8 cellular contexts compared by ENCODE assay signal in the genomic region with DNA sequence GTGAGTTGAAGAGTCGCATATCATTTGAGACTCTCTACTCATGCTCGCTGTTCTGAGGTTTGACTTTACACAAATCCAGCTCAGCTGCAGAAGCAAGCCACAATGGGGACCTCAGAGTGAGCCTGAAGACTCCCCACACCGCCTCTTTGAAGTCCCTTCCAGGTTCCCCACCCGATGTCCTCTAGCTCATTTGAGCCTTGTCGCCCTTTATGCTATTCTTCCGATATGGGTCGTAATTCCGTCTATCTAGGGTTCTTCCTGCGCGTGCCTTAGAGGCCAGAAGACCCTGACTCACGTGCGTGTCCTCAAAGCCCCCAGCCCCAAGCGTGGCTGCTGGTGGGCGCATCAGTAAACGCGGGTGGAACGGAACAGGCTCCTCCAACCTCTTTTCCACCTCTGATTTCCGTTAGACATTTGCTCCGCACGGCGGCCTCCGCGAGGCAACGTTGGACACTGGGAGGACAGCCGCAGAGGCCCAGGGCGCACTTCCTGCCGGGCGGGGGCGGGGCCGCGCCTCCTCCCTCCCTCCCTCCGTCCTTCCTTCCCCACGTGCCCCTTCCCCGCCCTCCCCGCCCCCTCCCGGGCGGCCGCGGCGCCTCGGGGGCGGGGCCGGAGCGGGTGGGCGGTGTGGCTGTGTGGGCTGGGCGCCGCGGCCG. TPM values are rescaled to one million over a fixed set of nuclear protein-coding genes. Genes with fewer than 3 reads are reported as not detected.
A peak's percentile ranks its signal among the peaks of the same experiment; 100 is the strongest.
DNase-seq lines count a peak whose midpoint lies in the region; ATAC-seq and TF ChIP-seq lines count a peak whose summit lies in the region.

SNX30 (plus strand) TSS at position 650 of the 656 bp plus-strand sequence. CDS start 242 bp downstream, outside the sequence.

- peak in 1 of 2 donors; percentile 36 for TF ChIP-seq POLR2A in suprapubic skin (IDR thresholded peaks at IDR 0.05)

- no peaks in the 10 kb centered on the region for H3K9me3 Mint-ChIP-seq in activated naive CD4-positive, alpha-beta T cell treated with anti-CD3 and anti-CD28 coated beads, Interleukin-2, amount 50 U/mL, for 72 hours

- no peaks in the 10 kb centered on the region for H4K20me1 ChIP-seq in SK-N-SH (ENCODE audit: insufficient read depth)

- H3K4me1 ChIP-seq in SK-N-SH (ENCODE audit: control insufficient read depth in 1 of 2, insufficient read depth in 2 of 2, low read depth in 1 of 2, low read length in 1 of 2), result peaks cover 10 to 13% of the 10 kb centered on the region in 2 experiments; a peak in 3 of 4 replicates
- H3K4me1 ChIP-seq in suprapubic skin, result peaks cover 49% of the 10 kb centered on the region

- H3K27ac ChIP-seq in SK-N-SH (ENCODE audit: low read depth in 2 of 2, low read length in 1 of 2), result peak within 1 kb of the TSS; percentile 63 to 88
- H3K27ac ChIP-seq in suprapubic skin, result peak within 1 kb of the TSS; percentile 67

- CTCF ChIA-PET in SK-N-SH (lab: Yijun Ruan, JAX), result interaction anchor here (0.5 to 2.3 kb wide), 7 partner anchors 13 to 637 kb away, joined by 3 to 7 read pairs (median 4); partner anchors contain the start of gene INIP

- H3K36me3 ChIP-seq in H7 (replicated peaks; ENCODE audit: control insufficient read depth, insufficient read depth, low read length) (no peaks in the 10 kb centered on the region), SK-N-SH (replicated peaks in 1 of 2; ENCODE audit: control insufficient read depth in 1 of 2, insufficient read depth in 2 of 2, low read length in 1 of 2) (peaks cover 0 to 3% of the 10 kb centered on the region in 2 experiments), suprapubic skin (no peaks in the 10 kb centered on the region)

- H3K9ac ChIP-seq in SK-N-SH, result peak within 1 kb of the TSS; percentile 85

- H3K79me2 ChIP-seq in SK-N-SH (ENCODE audit: insufficient read depth), result peaks cover 27% of the 10 kb centered on the region

- no peaks in the 10 kb centered on the region for H3K36me3 Mint-ChIP-seq in activated naive CD4-positive, alpha-beta T cell treated with anti-CD3 and anti-CD28 coated beads, Interleukin-2, amount 50 U/mL, for 72 hours

- H3K9me2 ChIP-seq in SK-N-SH, result no peaks in the 10 kb centered on the region

- DNase-seq in GF-D8 (lab: John Stamatoyannopoulos, UW) (peak; percentile 75), H7 (peak; percentile 98), M059J (ENCODE audit: low read depth) (peak; percentile 88), SK-N-SH (peak; percentile 99), glomerular endothelial cell (ENCODE audit: extremely low read depth, low read depth, low spot score) (no peak), omental fat pad (ENCODE audit: low spot score) (peak; percentile 70), suprapubic skin (ENCODE audit: low spot score in 2 of 2) (peak; percentile 91 to 92)
- DNase-seq in activated naive CD4-positive, alpha-beta T cell treated with anti-CD3 and anti-CD28 coated beads, Interleukin-2, amount 50 U/mL, for 72 hours (ENCODE audit: low spot score in 2 of 2), result peak; percentile 70 to 88

- POLR2A ChIA-PET in SK-N-SH (lab: Yijun Ruan, JAX), result no interaction called here

- ATAC-seq in activated naive CD4-positive, alpha-beta T cell treated with anti-CD3 and anti-CD28 coated beads, Interleukin-2, amount 50 U/mL, for 72 hours, result peak; percentile 61
- ATAC-seq in omental fat pad (ENCODE audit: low FRiP score), result peak; percentile 95

- peaks cover 22% of the 10 kb centered on the region for H3F3A ChIP-seq in SK-N-SH (replicated peaks; ENCODE audit: insufficient read depth)

- H3K9me3 ChIP-seq in SK-N-SH (no peaks in the 10 kb centered on the region), suprapubic skin (no peaks in the 10 kb centered on the region)

- H3K4me3 ChIP-seq in H7 (ENCODE audit: insufficient read depth, low read depth, low read length), result peak within 1 kb of the TSS; percentile 83
- H3K4me3 ChIP-seq in SK-N-SH (ENCODE audit: low read depth in 2 of 2, low read length in 1 of 2), result peak within 1 kb of the TSS; percentile 84 to 90
- peak within 1 kb of the TSS; percentile 62 for H3K4me3 ChIP-seq in suprapubic skin

- TF ChIP-seq CTCF in SK-N-SH (IDR thresholded peaks at IDR 0.05) (no peak), omental fat pad (IDR thresholded peaks at IDR 0.05) (no peak), suprapubic skin (IDR thresholded peaks at IDR 0.05) (no peak)

- H2AFZ ChIP-seq in SK-N-SH (ENCODE audit: low read depth), result peak within 1 kb of the TSS; percentile 100

- H3K27me3 ChIP-seq in H7 (ENCODE audit: control insufficient read depth, insufficient read depth, low read length) (peaks cover 4% of the 10 kb centered on the region; the same call in 1 of the 2 replicates), SK-N-SH (ENCODE audit: insufficient read depth) (no peaks in the 10 kb centered on the region), suprapubic skin (no peaks in the 10 kb centered on the region)

- no peak for TF ChIP-seq RAD21 in SK-N-SH (IDR thresholded peaks at IDR 0.05; ENCODE audit: low read length)

- peak within 1 kb of the TSS; percentile 83 for H3K27ac Mint-ChIP-seq in activated naive CD4-positive, alpha-beta T cell treated with anti-CD3 and anti-CD28 coated beads, Interleukin-2, amount 50 U/mL, for 72 hours

- peak within 1 kb of the TSS; percentile 96 for H3K4me2 ChIP-seq in SK-N-SH

- TF ChIP-seq EP300 in SK-N-SH (IDR thresholded peaks at IDR 0.05; ENCODE audit: borderline replicate concordance in 1 of 2, low read depth in 1 of 2, low read length in 1 of 2) (no peak), suprapubic skin (IDR thresholded peaks at IDR 0.05) (no peak)

- WGBS in SK-N-SH (ENCODE audit: low lambda C conversion rate), result 3% methylated on average over 28 of the region's 49 CpGs
- WGBS in suprapubic skin, result 6% methylated on average over 31 of the region's 49 CpGs

TF ChIP-seq in SK-N-SH, 30 proteins besides CTCF, POLR2A, EP300 and RAD21 (continues in another document):
- TF ChIP-seq, protein P1, sequence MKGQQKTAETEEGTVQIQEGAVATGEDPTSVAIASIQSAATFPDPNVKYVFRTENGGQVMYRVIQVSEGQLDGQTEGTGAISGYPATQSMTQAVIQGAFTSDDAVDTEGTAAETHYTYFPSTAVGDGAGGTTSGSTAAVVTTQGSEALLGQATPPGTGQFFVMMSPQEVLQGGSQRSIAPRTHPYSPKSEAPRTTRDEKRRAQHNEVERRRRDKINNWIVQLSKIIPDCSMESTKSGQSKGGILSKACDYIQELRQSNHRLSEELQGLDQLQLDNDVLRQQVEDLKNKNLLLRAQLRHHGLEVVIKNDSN (IDR thresholded peaks at IDR 0.05; ENCODE audit: borderline replicate concordance, low read depth), result peak; percentile 74
- TF ChIP-seq MXI1 (IDR thresholded peaks at IDR 0.05; ENCODE audit: low read depth, low read length) (peak; percentile 64; the same call in 1 of the 2 replicates), GABPA (IDR thresholded peaks at IDR 0.05; ENCODE audit: low read depth) (peak; percentile 69), ELF1 (IDR thresholded peaks at IDR 0.05) (peak; percentile 61; the same call in 1 of the 2 replicates), POLR2AphosphoS5 (IDR thresholded peaks at IDR 0.05; ENCODE audit: low read depth, low read length) (peak; percentile 97), TAF1 (IDR thresholded peaks at IDR 0.05; ENCODE audit: borderline replicate concordance, low read depth, low read length) (peak; percentile 87)
- TF ChIP-seq, protein P2, sequence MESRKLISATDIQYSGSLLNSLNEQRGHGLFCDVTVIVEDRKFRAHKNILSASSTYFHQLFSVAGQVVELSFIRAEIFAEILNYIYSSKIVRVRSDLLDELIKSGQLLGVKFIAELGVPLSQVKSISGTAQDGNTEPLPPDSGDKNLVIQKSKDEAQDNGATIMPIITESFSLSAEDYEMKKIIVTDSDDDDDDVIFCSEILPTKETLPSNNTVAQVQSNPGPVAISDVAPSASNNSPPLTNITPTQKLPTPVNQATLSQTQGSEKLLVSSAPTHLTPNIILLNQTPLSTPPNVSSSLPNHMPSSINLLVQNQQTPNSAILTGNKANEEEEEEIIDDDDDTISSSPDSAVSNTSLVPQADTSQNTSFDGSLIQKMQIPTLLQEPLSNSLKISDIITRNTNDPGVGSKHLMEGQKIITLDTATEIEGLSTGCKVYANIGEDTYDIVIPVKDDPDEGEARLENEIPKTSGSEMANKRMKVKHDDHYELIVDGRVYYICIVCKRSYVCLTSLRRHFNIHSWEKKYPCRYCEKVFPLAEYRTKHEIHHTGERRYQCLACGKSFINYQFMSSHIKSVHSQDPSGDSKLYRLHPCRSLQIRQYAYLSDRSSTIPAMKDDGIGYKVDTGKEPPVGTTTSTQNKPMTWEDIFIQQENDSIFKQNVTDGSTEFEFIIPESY (IDR thresholded peaks at IDR 0.05; ENCODE audit: borderline replicate concordance, low read depth), result no peak

RNA-seq across cellular contexts. Expression of gene SNX30, which starts in this region (rescaled TPM):
- total RNA-seq in H7 (2014; rRNA removed; shearing (Covaris generic)), result 9.7 and 18.0 TPM in 2 replicates
- 5.7 and 11.0 TPM in 2 replicates for total RNA-seq in M059J (2014; rRNA removed; shearing (Covaris generic))
- 2.7 and 5.3 TPM in 2 replicates for polyA plus RNA-seq in SK-N-SH (2012; rRNA removed)
- polyA plus RNA-seq in SK-N-SH (2012; cell fraction: cytosol; rRNA removed), result 3.6 and 3.9 TPM in 2 replicates
- polyA plus RNA-seq in SK-N-SH (2012; cell fraction: nucleus; rRNA removed), result 5.6 and 10.5 TPM in 2 replicates
- total RNA-seq in activated naive CD4-positive, alpha-beta T cell treated with anti-CD3 and anti-CD28 coated beads, Interleukin-2, amount 50 U/mL, for 72 hours, result 1 to 10 TPM; 5.6 to 7.9 TPM
- total RNA-seq in glomerular endothelial cell (6.6 and 10.7 TPM in 2 replicates), omental fat pad (10 to 100 TPM in 3 of 4 donors, 1 to 10 TPM in 1; 8.9 to 27.5 (median 11.6) TPM), suprapubic skin (10 to 100 TPM; 12.8 to 16.1 (median 14.4) TPM)
